In the genomic region with DNA sequence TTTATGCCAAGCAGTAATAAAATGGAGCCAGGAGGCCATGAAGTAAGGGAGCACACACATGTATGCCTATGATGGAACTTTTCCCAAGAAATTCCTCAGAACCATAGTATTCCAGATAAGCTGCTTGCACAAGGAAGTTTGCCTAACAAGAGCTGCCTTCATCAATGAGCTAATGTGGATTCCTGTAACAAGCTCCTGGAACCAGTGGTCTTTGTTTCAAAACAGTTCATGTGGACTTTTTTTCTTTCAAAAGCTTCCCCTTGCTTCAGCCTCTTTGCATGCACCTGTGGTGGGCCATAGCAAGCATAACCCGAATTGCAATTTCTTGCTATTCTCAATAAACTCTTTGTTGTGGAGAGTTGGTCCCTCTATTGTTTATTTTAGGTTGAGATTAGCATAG, we compare ENCODE assay signal across 14 cellular contexts.
"Had no signal": no experiment of that assay in that cellular context is flagged by ENCODE, and none has a peak within 500 bp of the region (broad histone marks: within the 10 kb centered on the region; RNA-seq: fewer than 3 reads in every experiment).

No MANE protein-coding gene starts in this region.

- H3K36me3 ChIP-seq: esophagus muscularis mucosa, lower lobe of right lung, neutrophil, tibial nerve had no signal

- H3K27ac ChIP-seq: dorsolateral prefrontal cortex, esophagus muscularis mucosa, lower lobe of right lung, neutrophil, tibial nerve had no signal

- H3K9me3 ChIP-seq: esophagus muscularis mucosa, lower lobe of right lung, neutrophil, tibial nerve had no signal

- H3K4me3 ChIP-seq: dorsolateral prefrontal cortex, esophagus muscularis mucosa, lower lobe of right lung, tibial nerve had no signal

- H3K27me3 ChIP-seq: dorsolateral prefrontal cortex, esophagus muscularis mucosa, neutrophil, tibial nerve had no signal

- DNase-seq: activated gamma-delta T cell; activated naive CD8-positive, alpha-beta T cell treated with anti-CD3 and anti-CD28 coated beads for 36 hours; activated T-cell treated with anti-CD3 and anti-CD28 coated beads, Interleukin-2, amount 50 U/mL, for 4 hours; anterior cingulate cortex; dorsolateral prefrontal cortex; lower lobe of right lung; naive B cell; posterior cingulate gyrus; right cardiac atrium had no signal

- H3K4me1 ChIP-seq: esophagus muscularis mucosa, lower lobe of right lung had no signal

- ATAC-seq: activated CD4-positive, CD25-positive, alpha-beta regulatory T cell treated with anti-CD3 and anti-CD28 coated beads, Interleukin-2, amount 50 U/mL, for 24 hours; activated T-cell treated with anti-CD3 and anti-CD28 coated beads, Interleukin-2, amount 50 U/mL, for 4 hours; lower lobe of right lung; right cardiac atrium; stimulated activated effector memory CD8-positive, alpha-beta T cell treated with anti-CD3 and anti-CD28 coated beads, Interleukin-12 subunit alpha, Interleukin-12 subunit beta, amount 100 ng/mL, for 72 hours had no signal
